23 cellular contexts compared by ENCODE assay signal in the genomic region with DNA sequence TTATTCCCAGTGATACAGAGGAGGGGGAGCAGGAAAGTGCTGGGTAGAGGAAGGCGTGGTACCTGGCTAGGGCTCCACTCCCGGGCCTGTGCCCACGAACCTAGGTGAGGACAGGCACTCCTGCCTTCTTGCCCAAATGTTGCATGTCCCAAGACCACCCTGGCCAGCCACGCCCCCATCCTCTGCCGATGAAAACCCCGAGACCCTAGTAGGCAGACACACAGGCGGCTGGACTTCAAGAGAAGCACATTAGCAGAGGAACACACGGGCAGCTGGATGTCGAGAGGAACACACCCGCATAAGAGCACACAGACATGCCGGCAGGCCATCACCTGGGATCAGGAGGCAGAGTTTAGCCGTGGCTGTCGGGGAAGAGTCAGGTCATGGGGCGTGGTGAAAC.
A peak's percentile ranks its signal among the peaks of the same experiment; 100 is the strongest.
DNase-seq lines count a peak whose midpoint lies in the region; ATAC-seq, FAIRE-seq and TF ChIP-seq lines count a peak whose summit lies in the region.
"Had no signal": no experiment of that assay in that cellular context is flagged by ENCODE, and none has a peak within 500 bp of the region (broad histone marks: within the 10 kb centered on the region; RNA-seq: fewer than 3 reads in every experiment).

No MANE protein-coding gene starts in this region.

- no peak for TF ChIP-seq CTCF in H1 (IDR thresholded peaks at IDR 0.05; ENCODE audit: control extremely low read depth in 1 of 3, insufficient read depth in 1 of 3, low read depth in 1 of 3, low read length in 3 of 3)

- peak overlapping the region; percentile 54; the same call in 1 of the 2 replicates for H4K8ac ChIP-seq in H1 (ENCODE audit: extremely low read depth, insufficient read depth, low read length)

- DNase-seq in NCI-H748 (lab: John Stamatoyannopoulos, UW; ENCODE audit: unreplicated experiment) (peak; percentile 30), NCI-H748 treated with DMSO at 0.1 percent for 48 hours (lab: John Stamatoyannopoulos, UW) (no peak), H1 (ENCODE audit: low read depth in 1 of 2, low spot score in 2 of 2) (no peak), middle frontal gyrus (ENCODE audit: extremely low spot score, low spot score) (no peak)
- DNase-seq: AML-193; CD4-positive, alpha-beta memory T cell; CD8-positive, alpha-beta memory T cell; COR-L47; DMS 273 treated with DMSO at 0.1 percent for 48 hours; DMS153; DMS53; DMS79; DND-41; EL; GDM1 had no signal

- no peak for TF ChIP-seq RAD21 in H1 (IDR thresholded peaks at IDR 0.05 in 1 of 2, conservative IDR thresholded peaks at IDR 0.05 in 1 of 2; ENCODE audit: low read depth in 2 of 2, low read length in 2 of 2)

- H3K23ac ChIP-seq in H1 (ENCODE audit: insufficient read length) = no peak overlapping the region

- H3K9me3 ChIP-seq in H1 (ENCODE audit: insufficient read depth in 2 of 2, low read depth in 1 of 2, low read length in 1 of 2) = no peaks in the 10 kb centered on the region
- H3K9me3 ChIP-seq: A549; BLaER1 treated with 17β-estradiol and CSF1 and Interleukin-3, amounts not matched to agents 10 nM and 100 nM had no signal

- H3K56ac ChIP-seq in H1 (replicated peaks; ENCODE audit: insufficient read length, low read depth, low read length) = no peak overlapping the region

- POLR2A ChIA-PET in H1 (lab: Charles Lee; ENCODE audit: partially characterized antibody) = no interaction called here

- no peak overlapping the region for H2BK120ac ChIP-seq in H1 (replicated peaks; ENCODE audit: low read depth, low read length)

- H3K9ac ChIP-seq in H1 (replicated peaks in 1 of 4; ENCODE audit: extremely low read depth in 1 of 4, low read depth in 3 of 4, low read length in 3 of 4) = no peak overlapping the region
- H3K9ac ChIP-seq: BLaER1 treated with 17β-estradiol and CSF1 and Interleukin-3, amounts not matched to agents 10 nM and 100 nM had no signal

- no peaks in the 10 kb centered on the region for H3K79me1 ChIP-seq in H1 (ENCODE audit: low read depth, low read length)

- no peak overlapping the region for H3K4me2 ChIP-seq in H1 (ENCODE audit: insufficient read depth in 1 of 2, low read depth in 2 of 2, low read length in 2 of 2)
- H3K4me2 ChIP-seq: A549; BLaER1 treated with 17β-estradiol and CSF1 and Interleukin-3, amounts not matched to agents 10 nM and 100 nM had no signal

- H3K79me2 ChIP-seq in H1 (ENCODE audit: control insufficient read depth in 1 of 2, insufficient read depth in 2 of 2, low read length in 2 of 2) = no peaks in the 10 kb centered on the region

- 92% methylated on average over 14 of the region's 14 CpGs; no CpG with 5 or more reads in 1 of the 2 experiments for WGBS in H1 (ENCODE audit: extremely low coverage in 1 of 2, insufficient coverage in 1 of 2, insufficient read length in 1 of 2, insufficient replicate concordance in 2 of 2, low coverage in 1 of 2, low lambda C conversion rate in 2 of 2, missing lambda C conversion rate in 1 of 2), 2 experiments

- H2AFZ ChIP-seq in H1 (ENCODE audit: low read length) = no peak overlapping the region

- no peak for TF ChIP-seq EP300 in H1 (IDR thresholded peaks at IDR 0.05; ENCODE audit: borderline replicate concordance in 1 of 2, low read depth in 2 of 2, low read length in 2 of 2)

- no peak overlapping the region for H3K27ac ChIP-seq in H1 (ENCODE audit: low read depth, low read length)
- H3K27ac ChIP-seq: 22Rv1; A549; BLaER1 treated with 17β-estradiol and CSF1 and Interleukin-3, amounts not matched to agents 10 nM and 100 nM; C4-2B had no signal

- H2BK15ac ChIP-seq in H1 (ENCODE audit: low read length) = no peak overlapping the region

- no peak for FAIRE-seq in H1 (lab: Jason Lieb, UNC)
- FAIRE-seq: A549, GM12878, GM12892, GM19239 had no signal

- H3K18ac ChIP-seq in H1 (ENCODE audit: extremely low read depth, low read length) = no peak overlapping the region

- no peak overlapping the region for H4K5ac ChIP-seq in H1 (ENCODE audit: insufficient read length, low read depth, low read length)

- H2AK5ac ChIP-seq in H1 (ENCODE audit: low read depth, low read length) = no peak overlapping the region

- no peak overlapping the region for H4K91ac ChIP-seq in H1 (replicated peaks; ENCODE audit: insufficient read length, low read length)

- H3K23me2 ChIP-seq in H1 (ENCODE audit: low read depth, low read length) = no peaks in the 10 kb centered on the region

- H3K4me1 ChIP-seq in H1 (replicated peaks in 1 of 4; ENCODE audit: control insufficient read depth in 3 of 4, insufficient read depth in 4 of 4, low read length in 3 of 4) = no peaks in the 10 kb centered on the region; a peak in 1 of 7 replicates
- H3K4me1 ChIP-seq: A549; BLaER1 treated with 17β-estradiol and CSF1 and Interleukin-3, amounts not matched to agents 10 nM and 100 nM had no signal

- TF ChIP-seq POLR2A in H1 (IDR thresholded peaks at IDR 0.05; ENCODE audit: control extremely low read depth in 1 of 2, low read depth in 2 of 2, low read length in 2 of 2) = no peak

- no peaks in the 10 kb centered on the region for H3K36me3 ChIP-seq in H1 (ENCODE audit: control insufficient read depth in 2 of 4, insufficient read depth in 4 of 4, low read length in 3 of 4)
- H3K36me3 ChIP-seq: BLaER1 treated with 17β-estradiol and CSF1 and Interleukin-3, amounts not matched to agents 10 nM and 100 nM had no signal

- no peak overlapping the region for H2BK12ac ChIP-seq in H1 (ENCODE audit: low read depth, low read length)

- H3K27me3 ChIP-seq in H1 (replicated peaks in 1 of 4; ENCODE audit: control insufficient read depth in 3 of 4, extremely low read depth in 1 of 4, insufficient read depth in 3 of 4, low read length in 3 of 4) = no peaks in the 10 kb centered on the region
- H3K27me3 ChIP-seq: BLaER1 treated with 17β-estradiol and CSF1 and Interleukin-3, amounts not matched to agents 10 nM and 100 nM had no signal

- CTCF ChIA-PET in H1 (lab: Charles Lee; ENCODE audit: partially characterized antibody) = no interaction called here

- no peak overlapping the region for H3K4ac ChIP-seq in H1 (replicated peaks; ENCODE audit: insufficient read length, low read depth, low read length)

- no peak overlapping the region for H3K4me3 ChIP-seq in H1 (ENCODE audit: extremely low read depth in 1 of 4, insufficient read depth in 2 of 4, low read depth in 3 of 4, low read length in 4 of 4)
- H3K4me3 ChIP-seq: A549; BLaER1 treated with 17β-estradiol and CSF1 and Interleukin-3, amounts not matched to agents 10 nM and 100 nM; GM12878 had no signal

- H3K14ac ChIP-seq in H1 (ENCODE audit: insufficient read length) = no peak overlapping the region

- H4K20me1 ChIP-seq in H1 (replicated peaks in 1 of 2; ENCODE audit: control insufficient read depth in 1 of 2, insufficient read depth in 2 of 2, low read length in 2 of 2) = no peaks in the 10 kb centered on the region
- H4K20me1 ChIP-seq: BLaER1 treated with 17β-estradiol and CSF1 and Interleukin-3, amounts not matched to agents 10 nM and 100 nM had no signal

- no peak for ATAC-seq in GM21381 (IDR thresholded peaks at IDR 0.05; ENCODE audit: unreplicated experiment)
- ATAC-seq: A549, GM12878 had no signal

- H2BK5ac ChIP-seq in H1 (ENCODE audit: low read depth, low read length) = no peak overlapping the region; the same call in 1 of the 2 replicates

- H2BK20ac ChIP-seq in H1 (ENCODE audit: low read length) = no peak overlapping the region

TF ChIP-seq in H1, 55 proteins besides CTCF, POLR2A, EP300 and RAD21:
- no peak for TF ChIP-seq NANOG (IDR thresholded peaks at IDR 0.05; ENCODE audit: insufficient read depth, low read depth, low read length, poor library complexity, severe bottlenecking)
- TF ChIP-seq CBX5 (IDR thresholded peaks at IDR 0.05; ENCODE audit: low read depth, low read length) = no peak
- no peak for TF ChIP-seq NRF1 (IDR thresholded peaks at IDR 0.05; ENCODE audit: low read depth, low read length)
- TF ChIP-seq HDAC6 (IDR thresholded peaks at IDR 0.05; ENCODE audit: low read depth, low read length) = no peak
- TF ChIP-seq CHD1 (IDR thresholded peaks at IDR 0.05; ENCODE audit: low read depth, low read length) = no peak
- no peak for TF ChIP-seq SUZ12 (IDR thresholded peaks at IDR 0.05; ENCODE audit: low read length)
- TF ChIP-seq TCF12 (IDR thresholded peaks at IDR 0.05; ENCODE audit: low read depth, low read length) = no peak
- TF ChIP-seq KDM5A (IDR thresholded peaks at IDR 0.05; ENCODE audit: low read length) = no peak
- TF ChIP-seq, protein P1, sequence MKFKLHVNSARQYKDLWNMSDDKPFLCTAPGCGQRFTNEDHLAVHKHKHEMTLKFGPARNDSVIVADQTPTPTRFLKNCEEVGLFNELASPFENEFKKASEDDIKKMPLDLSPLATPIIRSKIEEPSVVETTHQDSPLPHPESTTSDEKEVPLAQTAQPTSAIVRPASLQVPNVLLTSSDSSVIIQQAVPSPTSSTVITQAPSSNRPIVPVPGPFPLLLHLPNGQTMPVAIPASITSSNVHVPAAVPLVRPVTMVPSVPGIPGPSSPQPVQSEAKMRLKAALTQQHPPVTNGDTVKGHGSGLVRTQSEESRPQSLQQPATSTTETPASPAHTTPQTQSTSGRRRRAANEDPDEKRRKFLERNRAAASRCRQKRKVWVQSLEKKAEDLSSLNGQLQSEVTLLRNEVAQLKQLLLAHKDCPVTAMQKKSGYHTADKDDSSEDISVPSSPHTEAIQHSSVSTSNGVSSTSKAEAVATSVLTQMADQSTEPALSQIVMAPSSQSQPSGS (IDR thresholded peaks at IDR 0.05; ENCODE audit: low read length) = no peak
- no peak for TF ChIP-seq CREB1 (IDR thresholded peaks at IDR 0.05)
- TF ChIP-seq CEBPB (IDR thresholded peaks at IDR 0.05; ENCODE audit: low read depth, low read length) = no peak
- TF ChIP-seq RFX5 (IDR thresholded peaks at IDR 0.05; ENCODE audit: borderline replicate concordance, low read depth, low read length) = no peak
- no peak for TF ChIP-seq YY1 (IDR thresholded peaks at IDR 0.05; ENCODE audit: low read depth, low read length)
- TF ChIP-seq MAFK (IDR thresholded peaks at IDR 0.05; ENCODE audit: low read depth, low read length) = no peak
- no peak for TF ChIP-seq KDM1A (IDR thresholded peaks at IDR 0.05; ENCODE audit: borderline replicate concordance, low read length)
- TF ChIP-seq TBP (IDR thresholded peaks at IDR 0.05; ENCODE audit: low read depth, low read length) = no peak
- no peak for TF ChIP-seq KDM4A (IDR thresholded peaks at IDR 0.05; ENCODE audit: low read depth, low read length, severe bottlenecking)
